ENCODE assay signal across 8 cellular contexts in the genomic region with DNA sequence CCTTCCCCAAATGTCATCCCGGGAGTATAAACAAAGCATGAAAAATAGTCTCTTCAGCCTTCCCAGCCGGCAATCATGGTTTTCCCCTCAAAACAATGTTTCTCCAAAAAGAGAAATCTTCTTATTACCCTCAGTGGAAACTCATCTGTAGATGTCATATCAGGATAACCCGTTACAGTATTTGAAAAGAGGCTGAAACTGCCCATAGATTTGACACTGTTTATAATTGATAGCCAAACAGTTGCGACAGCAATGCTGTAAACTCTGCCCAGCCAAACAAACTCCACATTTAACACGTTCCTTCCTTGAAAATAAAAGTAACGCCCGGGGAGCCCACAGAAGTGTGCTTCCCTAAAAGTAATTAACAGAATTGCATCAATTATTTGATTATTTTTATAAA.
DNase-seq lines count a peak whose midpoint lies in the region; ATAC-seq, FAIRE-seq and TF ChIP-seq lines count a peak whose summit lies in the region.

No MANE protein-coding gene starts in this region.

- no peaks in the 10 kb centered on the region for H3K36me3 ChIP-seq in neural progenitor cell

- no peaks in the 10 kb centered on the region for H3K9me3 ChIP-seq in neural progenitor cell (ENCODE audit: low read depth)

- H3K27ac ChIP-seq in neural progenitor cell, result no peak overlapping the region

- H3K36me3 Mint-ChIP-seq in neural progenitor cell, result no peaks in the 10 kb centered on the region

- peak overlapping the region; percentile 92 for H3K4me3 Mint-ChIP-seq in neural progenitor cell

- H3K79me2 ChIP-seq in neural progenitor cell (ENCODE audit: low read depth), result peaks cover 27% of the 10 kb centered on the region

- H3K4me3 ChIP-seq in fibroblast of the aortic adventitia (ENCODE audit: low read depth, low read length) (peak overlapping the region; percentile 72), neural progenitor cell (peak overlapping the region; percentile 85)

- H3F3A ChIP-seq in neural progenitor cell (ENCODE audit: low read depth), result peaks cover 25% of the 10 kb centered on the region

- peak overlapping the region; percentile 98 for H3K4me2 ChIP-seq in neural progenitor cell

- H4K20me1 ChIP-seq in neural progenitor cell (ENCODE audit: low read depth), result no peaks in the 10 kb centered on the region

- TF ChIP-seq CTCF in fibroblast of the aortic adventitia (IDR thresholded peaks at IDR 0.05; ENCODE audit: insufficient read depth, low read length), result no peak
- no peak for TF ChIP-seq CTCF in neural progenitor cell (IDR thresholded peaks at IDR 0.05)
- TF ChIP-seq CTCF in D721Med (IDR thresholded peaks at IDR 0.05; ENCODE audit: insufficient read depth, missing control alignments), result no peak

- no peaks in the 10 kb centered on the region for H3K9me3 Mint-ChIP-seq in neural progenitor cell

- H3K27me3 Mint-ChIP-seq in neural progenitor cell (ENCODE audit: insufficient read depth, low read depth), result peaks cover 11% of the 10 kb centered on the region

- H3K27ac Mint-ChIP-seq in neural progenitor cell, result no peak overlapping the region

- ATAC-seq in GM18505 (IDR thresholded peaks at IDR 0.05; ENCODE audit: unreplicated experiment), result no peak
- ATAC-seq in GM19467 (IDR thresholded peaks at IDR 0.05; ENCODE audit: unreplicated experiment), result no peak

- DNase-seq in SHP77 treated with DMSO at 0.1 percent for 48 hours (lab: John Stamatoyannopoulos, UW) (peak; percentile 29), SHP77 (lab: John Stamatoyannopoulos, UW) (no peak), SW480 (ENCODE audit: low spot score) (peak; percentile 16), fibroblast of the aortic adventitia (ENCODE audit: low read depth) (peak; percentile 40), neural progenitor cell (ENCODE audit: low spot score) (no peak), D721Med (ENCODE audit: insufficient read length, low spot score) (no peak)

- peak overlapping the region; percentile 34 for H3K9ac ChIP-seq in neural progenitor cell

- peaks cover 43% of the 10 kb centered on the region for H3K4me1 Mint-ChIP-seq in neural progenitor cell

- H3K4me1 ChIP-seq in neural progenitor cell, result peaks cover 52% of the 10 kb centered on the region

- FAIRE-seq in D721Med (lab: Jason Lieb, UNC), result no peak

- H3K27me3 ChIP-seq in neural progenitor cell, result peaks cover 26% of the 10 kb centered on the region

- H2AFZ ChIP-seq in neural progenitor cell (replicated peaks), result peak overlapping the region; percentile 86

- no peak for TF ChIP-seq POLR2A in GM18505 (IDR thresholded peaks at IDR 0.05; ENCODE audit: borderline replicate concordance, extremely low read depth, insufficient read depth, insufficient read length)

Comparison
In these comparisons a context has a peak if more than half of its experiments do, and no peak if none do; other contexts are left out.
1. DNase-seq: peak in SHP77 treated with DMSO at 0.1 percent for 48 hours (single experiment), SW480 (single experiment) and fibroblast of the aortic adventitia (single experiment); none in SHP77 (0 of 2), neural progenitor cell (single experiment) and D721Med (single experiment).